In genomic region chr17:4235372-4236279, GRCh38 we compare ENCODE assay signal across 18 cellular contexts. TPM values are rescaled to one million over a fixed set of nuclear protein-coding genes. Genes with fewer than 3 reads are reported as not detected.
DNase-seq lines count a peak whose midpoint lies in the region; ATAC-seq and TF ChIP-seq lines count a peak whose summit lies in the region.
"Had no signal": no experiment of that assay in that cellular context is flagged by ENCODE, and none has a peak within 500 bp of the region (broad histone marks: within the 10 kb centered on the region; RNA-seq: fewer than 3 reads in every experiment).

No MANE protein-coding gene starts in this region.

- ATAC-seq in SK-N-SH treated with all-trans-retinoic acid at 6 μM for 48 hours (peak; percentile 74), HG03135 (IDR thresholded peaks at IDR 0.05; ENCODE audit: unreplicated experiment) (no peak)
- ATAC-seq: activated CD8-positive, alpha-beta memory T cell treated with anti-CD3 and anti-CD28 coated beads, Interleukin-2, amount 10 ng/mL, durations not matched to agents 7 days and 5 days; body of pancreas had no signal

- H3K27ac ChIP-seq in C4-2B (peak overlapping the region; percentile 33; the same call in 1 of the 2 replicates), rectal smooth muscle tissue (ENCODE audit: low read depth, low read length) (peak overlapping the region; percentile 98)
- H3K27ac ChIP-seq: body of pancreas, GM23248 had no signal

- no peak for TF ChIP-seq CTCF in C4-2B (conservative IDR thresholded peaks at IDR 0.05)
- TF ChIP-seq CTCF in fibroblast of pulmonary artery (IDR thresholded peaks at IDR 0.05; ENCODE audit: low read length, missing control alignments): no peak

- H3K36me3 ChIP-seq in rectal smooth muscle tissue (ENCODE audit: control insufficient read depth, insufficient read depth, low read length): peaks cover 7% of the 10 kb centered on the region

- H3K9ac ChIP-seq in rectal smooth muscle tissue (ENCODE audit: low read length): no peak overlapping the region
- H3K9ac ChIP-seq: GM23248 had no signal

- H3K4me1 ChIP-seq in rectal smooth muscle tissue (ENCODE audit: control insufficient read depth, insufficient read depth, low read length): peaks cover 45% of the 10 kb centered on the region

- H3K4me3 ChIP-seq in fibroblast of pulmonary artery (replicated peaks; ENCODE audit: low read depth, low read length) (no peak overlapping the region), rectal smooth muscle tissue (ENCODE audit: low read length) (no peak overlapping the region)
- H3K4me3 ChIP-seq: body of pancreas, GM23248 had no signal

- H3K27me3 ChIP-seq in rectal smooth muscle tissue (ENCODE audit: control insufficient read depth, insufficient read depth, low read length): no peaks in the 10 kb centered on the region
- H3K27me3 ChIP-seq: body of pancreas had no signal

- DNase-seq in fibroblast of pulmonary artery (ENCODE audit: low read depth) (peak; percentile 60), mesenteric fat pad (ENCODE audit: low spot score) (no peak), CD1c-positive myeloid dendritic cell (ENCODE audit: extremely low spot score) (no peak)
- no peak for DNase-seq in stimulated activated CD4-positive, alpha-beta T cell treated with anti-CD3 and anti-CD28 coated beads, Interleukin-4, amount 100 ng/mL, for 24 hours
- DNase-seq: activated CD4-positive, alpha-beta T cell treated with anti-CD3 and anti-CD28 coated beads, Interleukin-2, amount 10 ng/mL, durations not matched to agents 24 days and 14 days; activated CD8-positive, alpha-beta memory T cell treated with anti-CD3 and anti-CD28 coated beads, Interleukin-2, amount 10 ng/mL, durations not matched to agents 7 days and 5 days; body of pancreas; cortex of kidney; DMS79 treated with DMSO at 0.1 percent for 48 hours; GM23248; NCI-H1048; NCI-H2029; NCI-H226; SIG-M5 had no signal

TF ChIP-seq in SK-N-SH treated with all-trans-retinoic acid at 6 μM for 48 hours, 23 proteins besides CTCF, POLR2A, EP300 and RAD21:
- no peak for TF ChIP-seq TCF4 (CRISPR knock-in tag; IDR thresholded peaks at IDR 0.05; ENCODE audit: borderline replicate concordance)
- TF ChIP-seq TOX (CRISPR knock-in tag; IDR thresholded peaks at IDR 0.05; ENCODE audit: borderline replicate concordance): no peak
- TF ChIP-seq CREB5 (CRISPR knock-in tag; IDR thresholded peaks at IDR 0.05; ENCODE audit: low read depth): no peak
- no peak for TF ChIP-seq OSR1 (CRISPR knock-in tag; IDR thresholded peaks at IDR 0.05)
- TF ChIP-seq PATZ1 (CRISPR knock-in tag; IDR thresholded peaks at IDR 0.05; ENCODE audit: borderline replicate concordance): no peak
- TF ChIP-seq ZC3H10 (CRISPR knock-in tag; IDR thresholded peaks at IDR 0.05): no peak
- TF ChIP-seq ISL1 (CRISPR knock-in tag; IDR thresholded peaks at IDR 0.05): no peak
- TF ChIP-seq ZNF70 (CRISPR knock-in tag; IDR thresholded peaks at IDR 0.05): no peak
- no peak for TF ChIP-seq ZFP3 (CRISPR knock-in tag; IDR thresholded peaks at IDR 0.05)
- TF ChIP-seq ZFP30 (CRISPR knock-in tag; IDR thresholded peaks at IDR 0.05): no peak
TF ChIP-seq in SK-N-SH treated with all-trans-retinoic acid at 6 μM for 48 hours: peak in this region for 0.

RNA-seq across cellular contexts. Expression of gene ANKFY1, which starts 28.2 kb away (rescaled TPM):
- 51.8 TPM for total RNA-seq in mesenteric fat pad
